ENCODE assay signal across 1 cellular context in genomic region chr10:6163364-6164270, GRCh38.
TF ChIP-seq lines count a peak whose summit lies in the region.

No MANE protein-coding gene starts in this region.

TF ChIP-seq in GM12878, 131 proteins besides CTCF, POLR2A, EP300 and RAD21 (continued from another document):
- peak; percentile 84 for TF ChIP-seq USF1 (IDR thresholded peaks at IDR 0.05; ENCODE audit: borderline replicate concordance, extremely low read length, insufficient read depth, low read depth, low read length)
- no peak for TF ChIP-seq NFYA (IDR thresholded peaks at IDR 0.05; ENCODE audit: borderline replicate concordance, low read depth, low read length)
- 0 out of 2 replicates have a peak, but pooled peaks have one; percentile 27 for TF ChIP-seq FOXM1 (IDR thresholded peaks at IDR 0.05; ENCODE audit: low read depth, low read length)
- TF ChIP-seq HDGF (IDR thresholded peaks at IDR 0.05): peak; percentile 27; the same call in 1 of the 2 replicates
- no peak for TF ChIP-seq RB1 (IDR thresholded peaks at IDR 0.05; ENCODE audit: borderline replicate concordance)
- TF ChIP-seq FOXK2 (IDR thresholded peaks at IDR 0.05): no peak
- peak; percentile 98 for TF ChIP-seq TCF12 (IDR thresholded peaks at IDR 0.05; ENCODE audit: low read depth, low read length)
- no peak for TF ChIP-seq RAD51 (IDR thresholded peaks at IDR 0.05)
- TF ChIP-seq ATF7 (IDR thresholded peaks at IDR 0.05; ENCODE audit: low read depth): no peak
- TF ChIP-seq TCF7 (IDR thresholded peaks at IDR 0.05; ENCODE audit: borderline replicate concordance): no peak
- 0 out of 2 replicates have a peak, but pooled peaks have one; percentile 15 for TF ChIP-seq ZSCAN29 (IDR thresholded peaks at IDR 0.05)
- peak; percentile 80 for TF ChIP-seq MYC (IDR thresholded peaks at IDR 0.05; ENCODE audit: insufficient read depth, insufficient read length, insufficient replicate concordance, low read length, severe bottlenecking)
- TF ChIP-seq PBX3 (IDR thresholded peaks at IDR 0.05; ENCODE audit: insufficient replicate concordance, low read depth, low read length): peak; percentile 6
- peak; percentile 51 for TF ChIP-seq HDAC6 (IDR thresholded peaks at IDR 0.05; ENCODE audit: unreplicated experiment)
- TF ChIP-seq MTA3 (IDR thresholded peaks at IDR 0.05; ENCODE audit: borderline replicate concordance, low read length): no peak
- TF ChIP-seq ZBED1 (IDR thresholded peaks at IDR 0.05; ENCODE audit: borderline replicate concordance): no peak
- no peak for TF ChIP-seq SUZ12 (IDR thresholded peaks at IDR 0.05; ENCODE audit: unreplicated experiment)
- TF ChIP-seq FOS (IDR thresholded peaks at IDR 0.05; ENCODE audit: borderline replicate concordance, extremely low read depth, insufficient read length): peak; percentile 17
- TF ChIP-seq POLR2AphosphoS5 (IDR thresholded peaks at IDR 0.05; ENCODE audit: low read length): peak; percentile 87; the same call in 1 of the 2 replicates
- peak; percentile 95 for TF ChIP-seq MAX (IDR thresholded peaks at IDR 0.05; ENCODE audit: low read depth, low read length)
- TF ChIP-seq GATAD2B (conservative IDR thresholded peaks at IDR 0.05; ENCODE audit: low read depth): peak; percentile 51; the same call in 1 of the 2 replicates
- TF ChIP-seq CHD4 (IDR thresholded peaks at IDR 0.05): no peak
- peak; percentile 63 to 73 for TF ChIP-seq EGR1 (IDR thresholded peaks at IDR 0.05; ENCODE audit: borderline replicate concordance in 1 of 2, low read depth in 2 of 2, low read length in 2 of 2)
- TF ChIP-seq CREM (IDR thresholded peaks at IDR 0.05; ENCODE audit: low read depth): no peak
- peak; percentile 42; the same call in 1 of the 2 replicates for TF ChIP-seq RELB (IDR thresholded peaks at IDR 0.05; ENCODE audit: low read depth)
- no peak for TF ChIP-seq SREBF1 (IDR thresholded peaks at IDR 0.05; ENCODE audit: low read length)
- TF ChIP-seq DPF2 (IDR thresholded peaks at IDR 0.05): peak; percentile 64; the same call in 1 of the 2 replicates
- TF ChIP-seq PML (IDR thresholded peaks at IDR 0.05; ENCODE audit: low read length): peak; percentile 75; the same call in 1 of the 2 replicates
- TF ChIP-seq KLF5 (IDR thresholded peaks at IDR 0.05; ENCODE audit: partially characterized antibody): peak; percentile 57
- TF ChIP-seq SUPT20H (IDR thresholded peaks at IDR 0.05; ENCODE audit: borderline replicate concordance, control insufficient read depth, low read depth, low read length): no peak
- TF ChIP-seq BHLHE40 (IDR thresholded peaks at IDR 0.05; ENCODE audit: borderline replicate concordance in 1 of 2, low read depth in 2 of 2, low read length in 1 of 2): peak; percentile 99 to 100
- TF ChIP-seq MEF2B (IDR thresholded peaks at IDR 0.05; ENCODE audit: partially characterized antibody, poor library complexity, severe bottlenecking): peak; percentile 56
- no peak for TF ChIP-seq ASH2L (IDR thresholded peaks at IDR 0.05; ENCODE audit: borderline replicate concordance, low read depth)
- no peak for TF ChIP-seq ZNF274 (IDR thresholded peaks at IDR 0.05; ENCODE audit: insufficient read depth, insufficient read length)
- no peak for TF ChIP-seq KDM1A (IDR thresholded peaks at IDR 0.05; ENCODE audit: borderline replicate concordance)
- TF ChIP-seq ZBTB33 (IDR thresholded peaks at IDR 0.05): no peak
- TF ChIP-seq PAX8 (IDR thresholded peaks at IDR 0.05): no peak
- no peak for TF ChIP-seq IRF3 (IDR thresholded peaks at IDR 0.05)
- no peak for TF ChIP-seq HSF1 (IDR thresholded peaks at IDR 0.05; ENCODE audit: low read depth, low read length)
- no peak for TF ChIP-seq BRCA1 (IDR thresholded peaks at IDR 0.05; ENCODE audit: low read depth, low read length)
- no peak for TF ChIP-seq RBBP5 (conservative IDR thresholded peaks at IDR 0.05)
- TF ChIP-seq SMAD1 (IDR thresholded peaks at IDR 0.05; ENCODE audit: low read depth, partially characterized antibody): no peak
